8 cellular contexts compared by ENCODE assay signal in the genomic region with DNA sequence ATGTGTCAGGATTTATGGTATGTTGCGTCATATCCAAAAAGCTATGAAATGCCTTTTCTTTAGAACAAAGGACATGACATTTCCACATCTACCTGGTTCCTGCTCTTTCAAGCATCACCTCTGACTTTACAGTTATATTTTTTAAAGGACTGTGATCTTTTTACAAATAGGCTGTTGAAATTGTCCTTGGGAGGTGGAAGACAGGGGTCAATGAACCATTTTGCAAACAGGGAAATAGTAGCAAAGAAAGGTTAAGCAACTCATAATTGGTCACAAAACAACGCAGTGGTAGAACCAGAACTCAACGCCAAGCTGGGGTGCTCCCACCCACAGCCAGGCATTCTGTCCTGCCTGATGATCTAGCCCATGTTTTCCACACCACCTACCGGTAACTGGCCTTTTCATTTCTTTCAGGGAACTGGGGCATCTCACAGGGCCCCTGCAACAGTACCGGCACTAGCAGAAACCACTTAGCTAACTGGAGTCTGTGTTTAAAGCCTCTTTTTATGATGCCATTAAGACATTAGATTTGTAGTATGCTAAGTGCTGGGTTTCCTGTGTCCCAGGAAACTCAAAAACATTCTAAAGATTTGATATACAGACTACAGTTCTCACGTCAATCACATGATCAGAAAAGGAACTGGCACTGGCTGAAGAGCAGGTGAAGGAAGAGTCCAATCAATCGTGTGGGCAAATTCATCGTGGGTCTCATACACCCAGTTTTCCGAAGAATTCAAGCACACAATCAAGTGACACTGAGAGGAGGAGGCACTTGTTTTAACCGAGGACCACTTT. TPM values are rescaled to one million over a fixed set of nuclear protein-coding genes. Genes with fewer than 3 reads are reported as not detected.
DNase-seq lines count a peak whose midpoint lies in the region; ATAC-seq, FAIRE-seq and TF ChIP-seq lines count a peak whose summit lies in the region.

No MANE protein-coding gene starts in this region.

- H3K27ac ChIP-seq in esophagus squamous epithelium (peak overlapping the region; percentile 72 to 86 (median 83)), pancreas (peak overlapping the region in 3 of 4 donors; percentile 27 to 80 (median 73))

- H3K4me1 ChIP-seq in esophagus squamous epithelium (peaks cover 36 to 82% (median 48%) of the 10 kb centered on the region in 3 donors), pancreas (peaks cover 16 to 44% (median 22%) of the 10 kb centered on the region in 3 donors)

- H3K9me3 ChIP-seq in T-helper 17 cell (ENCODE audit: control insufficient read depth, low read length, poor library complexity, severe bottlenecking) (no peaks in the 10 kb centered on the region), esophagus squamous epithelium (no peaks in the 10 kb centered on the region), pancreas (no peaks in the 10 kb centered on the region)

- peak in 1 of 6 experiments; percentile 17 for TF ChIP-seq CTCF in esophagus squamous epithelium (IDR thresholded peaks at IDR 0.05)
- TF ChIP-seq CTCF in pancreas (IDR thresholded peaks at IDR 0.05): no peak

- peak in 1 of 4 donors; percentile 17 for TF ChIP-seq POLR2A in esophagus squamous epithelium (IDR thresholded peaks at IDR 0.05)

- H3K27me3 Mint-ChIP-seq in T-helper 17 cell: no peaks in the 10 kb centered on the region

- H3K36me3 Mint-ChIP-seq in T-helper 17 cell (ENCODE audit: low read depth): peaks cover 7% of the 10 kb centered on the region

- intact Hi-C loops in Right ventricle myocardium inferior (cut with DNase I): loop anchor here (2.0 to 5.0 kb wide), 2 partner anchors 291 to 483 kb away; no protein-coding TSS in a partner anchor
- intact Hi-C loops in cardiac septum (cut with DNase I): loop anchor here (1.0 to 5.0 kb wide), 7 partner anchors 43 to 483 kb away; no protein-coding TSS in a partner anchor
- intact Hi-C loops in esophagus squamous epithelium (cut with DNase I): loop anchor here (5.0 kb wide), 1 partner anchor 338 kb away; no protein-coding TSS in a partner anchor
- intact Hi-C loops in pancreas (cut with DNase I): loop anchor here in 2 of 3 donors (5.0 to 10.0 kb wide), 3 partner anchors 285 to 345 kb away; no protein-coding TSS in a partner anchor

- DNase-seq in Right ventricle myocardium inferior (ENCODE audit: missing footprints) (no peak), cardiac septum (ENCODE audit: low spot score) (no peak), T-helper 17 cell (no peak), esophagus squamous epithelium (lab: John Stamatoyannopoulos, UW) (no peak), pancreas (peak in 1 of 6 donors; percentile 17), RCC 7860 (ENCODE audit: low spot score) (no peak), COR-L47 (lab: John Stamatoyannopoulos, UW) (no peak)

- no peaks in the 10 kb centered on the region for H3K27me3 ChIP-seq in esophagus squamous epithelium
- H3K27me3 ChIP-seq in pancreas: no peaks in the 10 kb centered on the region

- ATAC-seq in Right ventricle myocardium inferior (peak; percentile 35), T-helper 17 cell (peak; percentile 44), pancreas (peak; percentile 22 to 48 (median 32)), GM19328 (IDR thresholded peaks at IDR 0.05; ENCODE audit: unreplicated experiment) (no peak)

- H3K27ac Mint-ChIP-seq in T-helper 17 cell: peak overlapping the region; percentile 99

- FAIRE-seq in pancreas (lab: Jason Lieb, UNC) (no peak), RCC 7860 (lab: Jason Lieb, UNC) (no peak)

- H3K4me3 ChIP-seq in esophagus squamous epithelium (peak overlapping the region in 3 of 4 donors; percentile 6 to 53 (median 11)), pancreas (peak overlapping the region in 1 of 4 donors; percentile 6)

- peaks cover 62% of the 10 kb centered on the region for H3K4me1 Mint-ChIP-seq in T-helper 17 cell

- WGBS in esophagus squamous epithelium, 2 donors: 19 to 21% methylated on average over 10 of the region's 10 CpGs
- 29 to 34% methylated on average over 10 of the region's 10 CpGs for WGBS in pancreas, 2 donors

- peak overlapping the region; percentile 94 for H3K4me3 Mint-ChIP-seq in T-helper 17 cell

- H3K36me3 ChIP-seq in esophagus squamous epithelium (peaks cover 33 to 65% (median 45%) of the 10 kb centered on the region in 3 donors), pancreas (peaks cover 0 to 40% (median 30%) of the 10 kb centered on the region in 3 donors)

RNA-seq across cellular contexts. Expression of gene ZNF217, which starts 13.9 kb away (rescaled TPM):
- total RNA-seq in Right ventricle myocardium inferior (8.3 TPM), cardiac septum (10.7 TPM), T-helper 17 cell (10 to 100 TPM; 70.4 to 72.8 TPM), esophagus squamous epithelium (10 to 100 TPM; 20.7 to 27.5 (median 22.2) TPM), pancreas (10 to 100 TPM; 10.2 to 29.5 (median 13.4) TPM)
- 1 to 10 TPM; 4.2 to 5.1 TPM for polyA plus RNA-seq in pancreas
